22 cellular contexts compared by ENCODE assay signal in the genomic region with DNA sequence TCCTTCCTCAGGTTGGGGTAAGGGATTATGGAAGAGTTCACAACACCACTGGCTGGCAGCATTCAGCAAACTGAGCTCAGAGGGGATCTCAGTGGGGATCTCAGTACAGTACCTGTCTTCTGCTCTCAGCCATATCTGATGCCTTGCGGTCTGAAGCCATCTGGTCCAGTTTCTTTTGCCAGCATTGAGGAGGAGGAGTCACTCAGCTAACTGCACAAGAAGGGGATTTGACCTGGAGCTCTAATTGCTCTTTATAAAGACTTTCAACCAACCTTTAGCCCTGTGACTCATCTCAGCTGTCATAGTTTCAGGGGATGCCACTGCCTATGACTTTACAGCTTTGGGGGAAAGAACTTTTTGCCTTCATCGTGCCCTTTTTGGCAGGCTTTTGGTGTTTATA. TPM values are rescaled to one million over a fixed set of nuclear protein-coding genes. Genes with fewer than 3 reads are reported as not detected.
DNase-seq lines count a peak whose midpoint lies in the region; ATAC-seq and TF ChIP-seq lines count a peak whose summit lies in the region.
"Had no signal": no experiment of that assay in that cellular context is flagged by ENCODE, and none has a peak within 500 bp of the region (broad histone marks: within the 10 kb centered on the region; RNA-seq: fewer than 3 reads in every experiment).

No MANE protein-coding gene starts in this region.

- H3K36me3 Mint-ChIP-seq in WTC11 = no peaks in the 10 kb centered on the region
- H3K36me3 Mint-ChIP-seq: CD4-positive, CD25-positive, alpha-beta regulatory T cell had no signal

- H2AFZ ChIP-seq in PC-9 (peak overlapping the region; percentile 33; the same call in 1 of the 2 replicates), hepatocyte (no peak overlapping the region)

- no peak overlapping the region for H3K4me3 Mint-ChIP-seq in WTC11
- H3K4me3 Mint-ChIP-seq: CD4-positive, CD25-positive, alpha-beta regulatory T cell; HFFc6 had no signal

- peak; percentile 58 for ATAC-seq in GM21786 (IDR thresholded peaks at IDR 0.05; ENCODE audit: unreplicated experiment)
- ATAC-seq in WTC11 = no peak
- ATAC-seq in Right ventricle myocardium superior (ENCODE audit: poor library complexity) = no peak
- ATAC-seq: HepG2 had no signal

- no peak overlapping the region for H3K4me2 ChIP-seq in PC-9
- H3K4me2 ChIP-seq in hepatocyte = no peak overlapping the region
- H3K4me2 ChIP-seq: KMS-11 had no signal

- WGBS in hepatocyte (ENCODE audit: low lambda C conversion rate, missing lambda C conversion rate) = 77% methylated on average over 2 of the region's 2 CpGs
- 71 to 80% methylated on average over 2 of the region's 2 CpGs for WGBS in tibial nerve, 2 donors

- H3K4me3 ChIP-seq in PC-9 (no peak overlapping the region), hepatocyte (no peak overlapping the region), tibial nerve (no peak overlapping the region)
- H3K4me3 ChIP-seq: Peyer's patch had no signal

- TF ChIP-seq CTCF in PC-9 (conservative IDR thresholded peaks at IDR 0.05) (no peak), hepatocyte (IDR thresholded peaks at IDR 0.05; ENCODE audit: poor library complexity) (no peak), WTC11 (IDR thresholded peaks at IDR 0.05) (no peak), tibial nerve (IDR thresholded peaks at IDR 0.05) (no peak)

- TF ChIP-seq POLR2A in tibial nerve (IDR thresholded peaks at IDR 0.05) = no peak

- H3K4me1 ChIP-seq in PC-9 (replicated peaks; ENCODE audit: insufficient read depth) (no peaks in the 10 kb centered on the region), hepatocyte (ENCODE audit: insufficient read depth) (no peaks in the 10 kb centered on the region), tibial nerve (no peaks in the 10 kb centered on the region)
- H3K4me1 ChIP-seq: Peyer's patch had no signal

- 0 out of 2 replicates have a peak, but pooled peaks cover 2% of the 10 kb centered on the region for H3K27me3 ChIP-seq in PC-9 (ENCODE audit: insufficient read depth, low read depth)
- H3K27me3 ChIP-seq in hepatocyte = no peaks in the 10 kb centered on the region
- H3K27me3 ChIP-seq in tibial nerve = no peaks in the 10 kb centered on the region
- H3K27me3 ChIP-seq: Peyer's patch had no signal

- H3K9me3 Mint-ChIP-seq in WTC11 = peaks cover 6% of the 10 kb centered on the region

- CTCF ChIA-PET in PC-9 (lab: Charles Lee) = no interaction called here
- CTCF ChIA-PET in WTC11 (lab: Charles Lee) = interaction anchor here (1.0 to 1.7 kb wide), 2 partner anchors 22 to 47 kb away, joined by 7 to 8 read pairs; a partner anchor contains a TSS

- H3F3A ChIP-seq in PC-9 (ENCODE audit: insufficient read depth, low read depth) = no peaks in the 10 kb centered on the region

- peak; percentile 25 for DNase-seq in M059J (ENCODE audit: low read depth)
- no peak for DNase-seq in PC-9
- DNase-seq in hepatocyte (ENCODE audit: low spot score) = peak; percentile 19
- DNase-seq in WTC11 (ENCODE audit: low spot score) = no peak
- DNase-seq in tibial nerve (ENCODE audit: low spot score in 2 of 2) = no peak
- DNase-seq in retina = no peak
- DNase-seq in Right ventricle myocardium superior = no peak
- DNase-seq: AML-193; CD4-positive, CD25-positive, alpha-beta regulatory T cell; DMS79; GDM1; HFFc6; NCI-H1417; NCI-H2081; NCI-H2227 treated with DMSO at 0.1 percent for 48 hours; NCI-H748 treated with DMSO at 0.1 percent for 48 hours; SIG-M5 had no signal

- no peaks in the 10 kb centered on the region for H3K4me1 Mint-ChIP-seq in WTC11
- H3K4me1 Mint-ChIP-seq: CD4-positive, CD25-positive, alpha-beta regulatory T cell had no signal

- H3K36me3 ChIP-seq in PC-9 (ENCODE audit: low read depth) (no peaks in the 10 kb centered on the region), hepatocyte (replicated peaks; ENCODE audit: insufficient read depth, low read depth) (no peaks in the 10 kb centered on the region), tibial nerve (no peaks in the 10 kb centered on the region)
- H3K36me3 ChIP-seq: Peyer's patch had no signal

- no peak overlapping the region; the same call in 1 of the 2 replicates for H3K27ac Mint-ChIP-seq in WTC11
- H3K27ac Mint-ChIP-seq: CD4-positive, CD25-positive, alpha-beta regulatory T cell; HFFc6 had no signal

- POLR2A ChIA-PET in PC-9 (lab: Charles Lee; ENCODE audit: unreplicated experiment) = no interaction called here
- POLR2A ChIA-PET in WTC11 (lab: Charles Lee) = no interaction called here

- no peak for TF ChIP-seq EP300 in tibial nerve (IDR thresholded peaks at IDR 0.05)

- H3K9me2 ChIP-seq in PC-9 (ENCODE audit: insufficient read depth) (no peaks in the 10 kb centered on the region), hepatocyte (replicated peaks; ENCODE audit: insufficient read depth) (no peaks in the 10 kb centered on the region)

- H3K9me3 ChIP-seq in PC-9 (ENCODE audit: insufficient read depth, low read depth) (no peaks in the 10 kb centered on the region), hepatocyte (ENCODE audit: low read depth) (no peaks in the 10 kb centered on the region), tibial nerve (peaks cover 0 to 5% (median 0%) of the 10 kb centered on the region in 4 donors)
- H3K9me3 ChIP-seq: Peyer's patch had no signal

- H4K20me1 ChIP-seq in PC-9 (ENCODE audit: insufficient read depth) (no peaks in the 10 kb centered on the region), hepatocyte (ENCODE audit: insufficient read depth, poor library complexity, severe bottlenecking) (no peaks in the 10 kb centered on the region)

- H3K79me2 ChIP-seq in PC-9 (ENCODE audit: low read depth) (no peaks in the 10 kb centered on the region), hepatocyte (no peaks in the 10 kb centered on the region)

- intact Hi-C loops in PC-9 (cut with micrococcal nuclease; ENCODE audit: unreplicated experiment) (no loop called here), Right ventricle myocardium superior (cut with DNase I) (no loop called here)

- H3K27ac ChIP-seq in PC-9 (no peak overlapping the region), hepatocyte (no peak overlapping the region), tibial nerve (no peak overlapping the region)
- H3K27ac ChIP-seq: KMS-11, Peyer's patch had no signal

- no TSS peak for BruUV-seq in PC-9 (replicated peaks; lab: Mats Ljungman, UMichigan)

- no peaks in the 10 kb centered on the region for H3K27me3 Mint-ChIP-seq in WTC11 (ENCODE audit: low read depth)

TF ChIP-seq in WTC11, 78 proteins besides CTCF, POLR2A, EP300 and RAD21:
- TF ChIP-seq ESRRA (CRISPR knock-in tag; IDR thresholded peaks at IDR 0.05; ENCODE audit: borderline replicate concordance) (no peak), NR1H2 (CRISPR knock-in tag; IDR thresholded peaks at IDR 0.05) (no peak), GABPB1 (CRISPR knock-in tag; IDR thresholded peaks at IDR 0.05) (no peak), JAZF1 (CRISPR knock-in tag; IDR thresholded peaks at IDR 0.05) (no peak)

RNA-seq across cellular contexts. Expression of a gene that starts 44.9 kb away (rescaled TPM):
- 131 and 142 TPM in 2 replicates for total RNA-seq in M059J (2014; rRNA removed; shearing (Covaris generic))
- total RNA-seq in PC-9 (2021) = 54.6 and 60.1 TPM in 2 replicates
- total RNA-seq in hepatocyte = 83.8 and 94.9 TPM in 2 replicates
- polyA plus RNA-seq in hepatocyte = 48.7 and 69.9 TPM in 2 replicates
- 29.1 to 33.2 TPM (median 31.7 TPM) in 3 replicates for total RNA-seq in WTC11 (2021)
- 10 to 100 TPM; 38.0 to 78.1 (median 58.3) TPM for total RNA-seq in tibial nerve
- total RNA-seq in Right ventricle myocardium superior = 22.3 TPM

RNA-seq across cellular contexts. Expression of a gene that starts 45.0 kb away (rescaled TPM):
- total RNA-seq in M059J (2014; rRNA removed; shearing (Covaris generic)) = 33.2 and 38.1 TPM in 2 replicates
- total RNA-seq in PC-9 (2021) = 96.3 and 121 TPM in 2 replicates
- total RNA-seq in hepatocyte = 21.8 and 36.2 TPM in 2 replicates
- 20.3 and 39.2 TPM in 2 replicates for polyA plus RNA-seq in hepatocyte
- 14.3 to 17.5 TPM (median 16.6 TPM) in 3 replicates for total RNA-seq in WTC11 (2021)
- 10 to 100 TPM; 69.9 to 85.5 (median 76.6) TPM for total RNA-seq in tibial nerve
- 9.1 TPM for total RNA-seq in Right ventricle myocardium superior

RNA-seq across cellular contexts. Expression of a gene that starts 47.4 kb away (rescaled TPM):
- total RNA-seq in M059J (2014; rRNA removed; shearing (Covaris generic)) = not detected in 2 replicates
- not detected in 2 replicates for total RNA-seq in PC-9 (2021)
- not detected in 2 replicates for total RNA-seq in hepatocyte
- polyA plus RNA-seq in hepatocyte = not detected in 2 replicates
- total RNA-seq in WTC11 (2021) = 0.16 to 0.27 TPM in 2 of 3 replicates, not detected in the other
- total RNA-seq in tibial nerve = not detected
- total RNA-seq in Right ventricle myocardium superior = not detected
- total RNA-seq: HepG2, HFFc6 had no signal
- polyA plus RNA-seq: CD4-positive, CD25-positive, alpha-beta regulatory T cell; H1; HepG2 had no signal

Comparison
In these comparisons a context has a peak if more than half of its experiments do, and no peak if none do; other contexts are left out.
1. DNase-seq: peak in M059J (single experiment) and hepatocyte (single experiment); none in PC-9 (0 of 2), WTC11 (single experiment), tibial nerve (0 of 2), retina (single experiment) and Right ventricle myocardium superior (single experiment).